Comparison of ENCODE assay signal across 27 cellular contexts in the genomic region with DNA sequence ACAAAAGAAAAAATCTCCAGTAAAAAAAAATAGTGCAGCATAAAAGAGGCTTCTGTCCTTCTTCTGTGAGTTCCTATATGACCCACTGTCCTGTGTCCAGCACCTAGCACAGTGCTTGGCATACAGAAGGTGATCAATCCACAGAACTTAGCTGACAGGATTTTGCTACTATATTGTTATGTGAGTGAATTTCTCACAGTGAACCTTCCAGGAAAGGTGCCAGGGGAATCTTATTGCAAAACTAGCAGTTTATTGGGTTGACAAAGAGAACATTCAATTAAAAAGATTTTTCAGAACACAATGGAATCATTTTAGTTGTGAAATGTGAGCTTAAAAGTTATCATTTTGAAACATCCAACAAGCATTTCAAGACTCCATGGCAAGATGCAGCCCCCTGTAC. TPM values are rescaled to one million over a fixed set of nuclear protein-coding genes. Genes with fewer than 3 reads are reported as not detected.
DNase-seq lines count a peak whose midpoint lies in the region; ATAC-seq and TF ChIP-seq lines count a peak whose summit lies in the region.
"Had no signal": no experiment of that assay in that cellular context is flagged by ENCODE, and none has a peak within 500 bp of the region (broad histone marks: within the 10 kb centered on the region; RNA-seq: fewer than 3 reads in every experiment).

No MANE protein-coding gene starts in this region.

- H3K27me3 Mint-ChIP-seq in CD4-positive, CD25-positive, alpha-beta regulatory T cell, result no peaks in the 10 kb centered on the region
- H3K27me3 Mint-ChIP-seq in CD4-positive, alpha-beta memory T cell, result no peaks in the 10 kb centered on the region
- H3K27me3 Mint-ChIP-seq: activated naive CD4-positive, alpha-beta T cell treated with anti-CD3 and anti-CD28 coated beads, Interleukin-2, amount 50 U/mL, for 24 hours had no signal

- H3K27me3 ChIP-seq in CD4-positive, CD25-positive, alpha-beta regulatory T cell (ENCODE audit: control insufficient read depth, insufficient read depth, low read length), result no peaks in the 10 kb centered on the region
- no peaks in the 10 kb centered on the region for H3K27me3 ChIP-seq in prostate gland (replicated peaks; ENCODE audit: insufficient read depth)
- no peaks in the 10 kb centered on the region for H3K27me3 ChIP-seq in CD4-positive, alpha-beta memory T cell (ENCODE audit: insufficient read depth, low read length)
- H3K27me3 ChIP-seq: left lung, upper lobe of right lung had no signal

- TF ChIP-seq POLR2A in prostate gland (IDR thresholded peaks at IDR 0.05), result no peak

- H3K36me3 ChIP-seq in CD4-positive, CD25-positive, alpha-beta regulatory T cell (ENCODE audit: control insufficient read depth, insufficient read depth, low read length), result no peaks in the 10 kb centered on the region
- H3K36me3 ChIP-seq in prostate gland, result no peaks in the 10 kb centered on the region
- no peaks in the 10 kb centered on the region for H3K36me3 ChIP-seq in CD4-positive, alpha-beta memory T cell (ENCODE audit: insufficient read depth, low read length)
- H3K36me3 ChIP-seq: left lung, upper lobe of right lung had no signal

- H3K27ac ChIP-seq in CD4-positive, CD25-positive, alpha-beta regulatory T cell (ENCODE audit: insufficient read depth, low read length, poor library complexity, severe bottlenecking), result no peak overlapping the region
- H3K27ac ChIP-seq in VCaP (peak overlapping the region; percentile 55), prostate gland (peak overlapping the region; percentile 58 to 70)
- H3K27ac ChIP-seq in CD4-positive, alpha-beta memory T cell (ENCODE audit: low read depth, low read length), result no peak overlapping the region
- H3K27ac ChIP-seq: HL-60, left lung, upper lobe of right lung had no signal

- ATAC-seq in CD4-positive, CD25-positive, alpha-beta regulatory T cell (ENCODE audit: low read depth in 2 of 2), result no peak
- no peak for ATAC-seq in HG02798 (IDR thresholded peaks at IDR 0.05; ENCODE audit: poor library complexity, unreplicated experiment)
- ATAC-seq: left lung had no signal

- CTCF ChIA-PET in CD4-positive, alpha-beta memory T cell (lab: Charles Lee; ENCODE audit: partially characterized antibody), result interaction anchor here (1.3 to 5.2 kb wide), 2 partner anchors 13 to 225 kb away, joined by 3 to 37 read pairs; partner anchors contain the start of gene TRIB2

- H3K4me1 ChIP-seq in CD4-positive, CD25-positive, alpha-beta regulatory T cell (ENCODE audit: control insufficient read depth, insufficient read depth, low read length, poor library complexity, severe bottlenecking), result peaks cover 54% of the 10 kb centered on the region
- peaks cover 16% of the 10 kb centered on the region for H3K4me1 ChIP-seq in prostate gland (replicated peaks)
- H3K4me1 ChIP-seq in CD4-positive, alpha-beta memory T cell (ENCODE audit: insufficient read depth, low read length), result peaks cover 68% of the 10 kb centered on the region
- H3K4me1 ChIP-seq: upper lobe of right lung had no signal

- peak overlapping the region in 1 of 4 donors; percentile 74 for H3K4me3 Mint-ChIP-seq in CD4-positive, CD25-positive, alpha-beta regulatory T cell
- H3K4me3 Mint-ChIP-seq in CD4-positive, alpha-beta memory T cell, result peak overlapping the region in 1 of 8 donors; percentile 26
- H3K4me3 Mint-ChIP-seq: activated naive CD4-positive, alpha-beta T cell treated with anti-CD3 and anti-CD28 coated beads, Interleukin-2, amount 50 U/mL, for 24 hours; CD14-positive monocyte; nephron had no signal

- no peak for DNase-seq in CD4-positive, CD25-positive, alpha-beta regulatory T cell
- DNase-seq in fibroblast of gingiva (ENCODE audit: low read depth), result peak; percentile 69
- peak; percentile 79 for DNase-seq in prostate gland (ENCODE audit: low spot score)
- DNase-seq in CD4-positive, alpha-beta memory T cell, result no peak
- no peak for DNase-seq in NK-92 treated with Interleukin-12 subunit alpha and Interleukin-12 subunit beta, amount 100 ng/mL, for 24 hours (lab: John Stamatoyannopoulos, UW)
- DNase-seq: activated CD4-positive, alpha-beta T cell treated with anti-CD3 and anti-CD28 coated beads, Interleukin-2, amount 50 U/mL, for 4 hours; activated CD4-positive, CD25-positive, alpha-beta regulatory T cell; activated CD8-positive, alpha-beta memory T cell treated with anti-CD3 and anti-CD28 coated beads, Interleukin-2, amount 50 U/mL, for 4 hours; aorta; DMS 273 treated with DMSO at 0.1 percent for 48 hours; HCEC 1CT; hippocampal formation; left lung; midbrain; NCI-H1105 treated with DMSO at 0.1 percent for 48 hours; NCI-H2029 treated with DMSO at 0.1 percent for 48 hours; NCI-H82; posterior cingulate gyrus; SHP77 treated with DMSO at 0.1 percent for 48 hours; SW 1271; upper lobe of right lung had no signal

- H3K4me1 Mint-ChIP-seq in CD4-positive, CD25-positive, alpha-beta regulatory T cell, result peaks cover 17 to 72% (median 52%) of the 10 kb centered on the region in 4 donors
- peaks cover 44 to 67% (median 61%) of the 10 kb centered on the region in 4 donors for H3K4me1 Mint-ChIP-seq in CD4-positive, alpha-beta memory T cell
- H3K4me1 Mint-ChIP-seq: CD14-positive monocyte had no signal

- no peak overlapping the region for H3K4me3 ChIP-seq in CD4-positive, CD25-positive, alpha-beta regulatory T cell (ENCODE audit: low read depth, low read length)
- no peak overlapping the region for H3K4me3 ChIP-seq in prostate gland
- no peak overlapping the region for H3K4me3 ChIP-seq in CD4-positive, alpha-beta memory T cell (ENCODE audit: low read length in 2 of 2)
- H3K4me3 ChIP-seq: left lung, upper lobe of right lung had no signal

- TF ChIP-seq CTCF in VCaP (conservative IDR thresholded peaks at IDR 0.05) (no peak), prostate gland (IDR thresholded peaks at IDR 0.05) (no peak)

- intact Hi-C loops in prostate gland (cut with DNase I), result no loop called here
- intact Hi-C loops in CD4-positive, alpha-beta memory T cell (cut with micrococcal nuclease), result no loop called here

- POLR2A ChIA-PET in CD4-positive, alpha-beta memory T cell (lab: Charles Lee; ENCODE audit: partially characterized antibody), result interaction anchor here (1.5 to 2.5 kb wide), 2 partner anchors 12 to 203 kb away, joined by 3 to 15 read pairs; partner anchors contain the start of gene TRIB2

- H3K27ac Mint-ChIP-seq in CD4-positive, CD25-positive, alpha-beta regulatory T cell, result peak overlapping the region in 2 of 3 donors; percentile 56 to 63
- peak overlapping the region in 1 of 7 donors; percentile 20 for H3K27ac Mint-ChIP-seq in CD4-positive, alpha-beta memory T cell
- H3K27ac Mint-ChIP-seq: activated naive CD4-positive, alpha-beta T cell treated with anti-CD3 and anti-CD28 coated beads, Interleukin-2, amount 50 U/mL, for 24 hours; CD14-positive monocyte; nephron had no signal

- no peaks in the 10 kb centered on the region for H3K9me3 ChIP-seq in CD4-positive, CD25-positive, alpha-beta regulatory T cell (ENCODE audit: control insufficient read depth in 2 of 2, low read length in 2 of 2)
- no peaks in the 10 kb centered on the region for H3K9me3 ChIP-seq in prostate gland
- no peaks in the 10 kb centered on the region for H3K9me3 ChIP-seq in CD4-positive, alpha-beta memory T cell (ENCODE audit: control insufficient read depth in 1 of 2, low read length in 2 of 2)
- H3K9me3 ChIP-seq: upper lobe of right lung had no signal

- no peaks in the 10 kb centered on the region for H3K36me3 Mint-ChIP-seq in CD4-positive, CD25-positive, alpha-beta regulatory T cell
- no peaks in the 10 kb centered on the region for H3K36me3 Mint-ChIP-seq in CD4-positive, alpha-beta memory T cell
- H3K36me3 Mint-ChIP-seq: activated naive CD4-positive, alpha-beta T cell treated with anti-CD3 and anti-CD28 coated beads, Interleukin-2, amount 50 U/mL, for 24 hours; CD14-positive monocyte had no signal

- H3K9me3 Mint-ChIP-seq in CD4-positive, CD25-positive, alpha-beta regulatory T cell, result peaks cover 0 to 2% (median 0%) of the 10 kb centered on the region in 7 donors
- H3K9me3 Mint-ChIP-seq in CD4-positive, alpha-beta memory T cell, result peaks cover 0 to 7% (median 0%) of the 10 kb centered on the region in 8 donors
- H3K9me3 Mint-ChIP-seq: activated naive CD4-positive, alpha-beta T cell treated with anti-CD3 and anti-CD28 coated beads, Interleukin-2, amount 50 U/mL, for 24 hours; nephron had no signal

RNA-seq across cellular contexts. Expression of gene TRIB2, which starts 12.4 kb away (rescaled TPM):
- 180 TPM for total RNA-seq in CD4-positive, CD25-positive, alpha-beta regulatory T cell
- 100 to 1,000 TPM in 3 of 4 donors, 10 to 100 TPM in 1; 87.6 to 131 (median 109) TPM for polyA plus RNA-seq in CD4-positive, CD25-positive, alpha-beta regulatory T cell
- total RNA-seq in prostate gland, result 100 to 1,000 TPM in 1 of 2 donors, 10 to 100 TPM in 1; 72.3 to 205 TPM
- 100 to 1,000 TPM; 123 to 126 TPM for total RNA-seq in CD4-positive, alpha-beta memory T cell
- polyA plus RNA-seq in CD4-positive, alpha-beta memory T cell, result 10 to 100 TPM; 73.8 to 79.0 TPM

Comparison
In these comparisons a context has a peak if more than half of its experiments do, and no peak if none do; other contexts are left out.
1. DNase-seq: peak in fibroblast of gingiva (single experiment) and prostate gland (single experiment); none in CD4-positive, CD25-positive, alpha-beta regulatory T cell (0 of 3), CD4-positive, alpha-beta memory T cell (0 of 5) and NK-92 treated with Interleukin-12 subunit alpha and Interleukin-12 subunit beta, amount 100 ng/mL, for 24 hours (single experiment).
2. H3K27ac ChIP-seq: peak in VCaP (single experiment) and prostate gland (2 of 2); none in CD4-positive, CD25-positive, alpha-beta regulatory T cell (single experiment) and CD4-positive, alpha-beta memory T cell (single experiment).